ENCODE assay signal across 8 cellular contexts in genomic region chr1:45687014-45687752, GRCh38. TPM values are rescaled to one million over a fixed set of nuclear protein-coding genes. Genes with fewer than 3 reads are reported as not detected.
A peak's percentile ranks its signal among the peaks of the same experiment; 100 is the strongest.
DNase-seq lines count a peak whose midpoint lies in the region; ATAC-seq and TF ChIP-seq lines count a peak whose summit lies in the region.

No MANE protein-coding gene starts in this region.

- H3K9me3 ChIP-seq in SU-DHL-6 (ENCODE audit: insufficient read depth, low read length), result no peaks in the 10 kb centered on the region
- H3K9me3 ChIP-seq in ovary, result no peaks in the 10 kb centered on the region
- no peaks in the 10 kb centered on the region for H3K9me3 ChIP-seq in tibial artery

- H3K36me3 ChIP-seq in SU-DHL-6 (ENCODE audit: low read length) (no peaks in the 10 kb centered on the region; the same call in 1 of the 2 replicates), ovary (no peaks in the 10 kb centered on the region), tibial artery (peaks cover 0 to 8% (median under 1%) of the 10 kb centered on the region in 3 donors)

- peak overlapping the region; percentile 100 for H3K27ac Mint-ChIP-seq in activated naive CD8-positive, alpha-beta T cell treated with anti-CD3 and anti-CD28 coated beads, Interleukin-2, amount 50 U/mL, for 24 hours

- H3K27me3 ChIP-seq in SU-DHL-6 (ENCODE audit: low read length) (no peaks in the 10 kb centered on the region), ovary (no peaks in the 10 kb centered on the region), tibial artery (no peaks in the 10 kb centered on the region)

- peaks cover 43% of the 10 kb centered on the region for H3K4me1 Mint-ChIP-seq in activated naive CD8-positive, alpha-beta T cell treated with anti-CD3 and anti-CD28 coated beads, Interleukin-2, amount 50 U/mL, for 24 hours

- H3K79me2 ChIP-seq in SU-DHL-6 (ENCODE audit: insufficient read depth, low read length), result peaks cover 75% of the 10 kb centered on the region

- peak overlapping the region; percentile 82 for H3K9ac ChIP-seq in SU-DHL-6 (ENCODE audit: low read length)

- H3K9me2 ChIP-seq in SU-DHL-6 (replicated peaks; ENCODE audit: insufficient read depth, low read length), result no peaks in the 10 kb centered on the region

- DNase-seq in NCI-H1417 (lab: John Stamatoyannopoulos, UW), result peak; percentile 97 to 99 (median 98)
- peak; percentile 94 for DNase-seq in activated naive CD8-positive, alpha-beta T cell treated with anti-CD3 and anti-CD28 coated beads, Interleukin-2, amount 50 U/mL, for 24 hours
- DNase-seq in Right ventricle myocardium superior, result peak; percentile 99
- peak; percentile 96 to 98 (median 97) for DNase-seq in ovary
- DNase-seq in tibial artery, result peak; percentile 98 to 99

- H3K36me3 Mint-ChIP-seq in activated naive CD8-positive, alpha-beta T cell treated with anti-CD3 and anti-CD28 coated beads, Interleukin-2, amount 50 U/mL, for 24 hours (ENCODE audit: low read depth), result peaks cover 42% of the 10 kb centered on the region

- WGBS in ovary, 3 donors, result 0 to 1% (median 0%) methylated on average over 41 to 44 of the region's 44 CpGs

- H3K4me2 ChIP-seq in SU-DHL-6 (ENCODE audit: low read depth, low read length, poor library complexity, severe bottlenecking), result peak overlapping the region; percentile 86

- no peaks in the 10 kb centered on the region for H3K27me3 Mint-ChIP-seq in activated naive CD8-positive, alpha-beta T cell treated with anti-CD3 and anti-CD28 coated beads, Interleukin-2, amount 50 U/mL, for 24 hours

- peak overlapping the region; percentile 94 for H3K4me3 Mint-ChIP-seq in activated naive CD8-positive, alpha-beta T cell treated with anti-CD3 and anti-CD28 coated beads, Interleukin-2, amount 50 U/mL, for 24 hours

- H4K20me1 ChIP-seq in SU-DHL-6 (ENCODE audit: low read depth, low read length), result peaks cover 7% of the 10 kb centered on the region; the same call in 1 of the 2 replicates

- TF ChIP-seq CTCF in GM12875 (IDR thresholded peaks at IDR 0.05; ENCODE audit: borderline replicate concordance, insufficient read depth, low read depth, low read length) (no peak), SU-DHL-6 (IDR thresholded peaks at IDR 0.05; ENCODE audit: insufficient read depth, low read length, poor library complexity, severe bottlenecking) (no peak), ovary (IDR thresholded peaks at IDR 0.05) (no peak), tibial artery (IDR thresholded peaks at IDR 0.05) (no peak)

- H3K4me1 ChIP-seq in ovary (ENCODE audit: insufficient read depth) (peaks cover 3% of the 10 kb centered on the region), tibial artery (peaks cover 0 to 46% (median 17%) of the 10 kb centered on the region in 4 donors)

- ATAC-seq in HG02763 (IDR thresholded peaks at IDR 0.05; ENCODE audit: unreplicated experiment) (peak; percentile 85), Right ventricle myocardium superior (ENCODE audit: poor library complexity) (peak; percentile 95)
- peak; percentile 93 for ATAC-seq in activated naive CD8-positive, alpha-beta T cell treated with anti-CD3 and anti-CD28 coated beads, Interleukin-2, amount 50 U/mL, for 24 hours

- H2AFZ ChIP-seq in SU-DHL-6 (ENCODE audit: low read depth, low read length, severe bottlenecking), result peak overlapping the region; percentile 61

- TF ChIP-seq EP300 in ovary (IDR thresholded peaks at IDR 0.05), result peak; percentile 17

- intact Hi-C loops in Right ventricle myocardium superior (cut with DNase I) (loop anchor here (5.0 kb wide), 1 partner anchor 100 kb away; no protein-coding TSS in a partner anchor), ovary (cut with DNase I) (loop anchor here in 1 of 4 donors (5.0 kb wide), 1 partner anchor 105 kb away; the partner anchor contains the start of gene NASP), tibial artery (cut with DNase I; ENCODE audit: low total_unique reads) (no loop called here)

- H3K4me3 ChIP-seq in GM12875 (ENCODE audit: low read depth, low read length) (peak overlapping the region; percentile 88), SU-DHL-6 (ENCODE audit: insufficient read depth, low read length, poor library complexity, severe bottlenecking) (peak overlapping the region; percentile 97), ovary (peak overlapping the region; percentile 98), tibial artery (peak overlapping the region; percentile 81 to 84)

- peak overlapping the region; percentile 94 for H3K27ac ChIP-seq in SU-DHL-6 (ENCODE audit: low read depth, low read length)
- H3K27ac ChIP-seq in ovary, result peak overlapping the region; percentile 92 to 96
- peak overlapping the region; percentile 93 to 96 for H3K27ac ChIP-seq in tibial artery

- peaks cover 15% of the 10 kb centered on the region for H3F3A ChIP-seq in SU-DHL-6 (ENCODE audit: insufficient read depth)

- H3K9me3 Mint-ChIP-seq in activated naive CD8-positive, alpha-beta T cell treated with anti-CD3 and anti-CD28 coated beads, Interleukin-2, amount 50 U/mL, for 24 hours, result no peaks in the 10 kb centered on the region

- TF ChIP-seq POLR2A in ovary (IDR thresholded peaks at IDR 0.05), result peak; percentile 71

RNA-seq across cellular contexts. Expression of gene TMEM69, which starts 0.8 kb away (rescaled TPM):
- 22.1 TPM for total RNA-seq in Right ventricle myocardium superior
- total RNA-seq in ovary, result 10 to 100 TPM; 16.1 to 25.5 (median 19.1) TPM
- 10 to 100 TPM; 24.2 to 35.5 TPM for polyA plus RNA-seq in ovary

RNA-seq across cellular contexts. Expression of gene GPBP1L1, which starts 0.8 kb away (rescaled TPM):
- total RNA-seq in Right ventricle myocardium superior (72.6 TPM), ovary (10 to 100 TPM; 72.7 to 89.5 (median 80.8) TPM)
- polyA plus RNA-seq in ovary, result 10 to 100 TPM; 36.0 to 69.8 TPM

Comparison
In these comparisons a context has a peak if more than half of its experiments do, and no peak if none do; other contexts are left out.
1. Peak in every context shown above with its lines: DNase-seq, ATAC-seq, H3K4me3 ChIP-seq and H3K27ac ChIP-seq.